In genomic region chr13:93721483-93721882, GRCh38 we compare ENCODE assay signal across 16 cellular contexts.
DNase-seq lines count a peak whose midpoint lies in the region; ATAC-seq, FAIRE-seq and TF ChIP-seq lines count a peak whose summit lies in the region.
"Had no signal": no experiment of that assay in that cellular context is flagged by ENCODE, and none has a peak within 500 bp of the region (broad histone marks: within the 10 kb centered on the region; RNA-seq: fewer than 3 reads in every experiment).

No MANE protein-coding gene starts in this region.

- H3K27ac ChIP-seq in coronary artery: no peak overlapping the region
- H3K27ac ChIP-seq: BLaER1 treated with 17β-estradiol and CSF1 and Interleukin-3, amounts not matched to agents 10 nM and 100 nM had no signal

- POLR2A ChIA-PET in T-cell (lab: Charles Lee): no interaction called here

- TF ChIP-seq CTCF in coronary artery (IDR thresholded peaks at IDR 0.05): no peak

- DNase-seq in DMS 273 (lab: John Stamatoyannopoulos, UW; ENCODE audit: unreplicated experiment) (peak; percentile 56), NCI-H1694 treated with DMSO at 0.1 percent for 48 hours (lab: John Stamatoyannopoulos, UW) (peak; percentile 50), NCI-H69 (lab: John Stamatoyannopoulos, UW) (peak; percentile 85), coronary artery (ENCODE audit: low spot score) (no peak), T-cell (no peak)
- DNase-seq: 8988T; ACHN; CD4-positive, CD25-positive, alpha-beta regulatory T cell; DMS79; H7 had no signal

- CTCF ChIA-PET in T-cell (lab: Charles Lee): interaction anchor here in 1 of 2 donors (0.6 kb wide), 1 partner anchor 30 kb away, joined by 3 read pairs; no protein-coding TSS in a partner anchor

- no peak overlapping the region for H3K4me3 Mint-ChIP-seq in T-cell
- H3K4me3 Mint-ChIP-seq: CD4-positive, CD25-positive, alpha-beta regulatory T cell; GM23338 had no signal

- ATAC-seq in HG02885 (IDR thresholded peaks at IDR 0.05; ENCODE audit: poor library complexity, unreplicated experiment): no peak
- ATAC-seq in T-cell (replicated peaks in 1 of 4): no peak
- ATAC-seq: GM12878, GM23338 had no signal

- no peak overlapping the region for H3K27ac Mint-ChIP-seq in T-cell
- H3K27ac Mint-ChIP-seq: CD4-positive, CD25-positive, alpha-beta regulatory T cell; GM23338 had no signal

- H3K27me3 Mint-ChIP-seq in T-cell: peaks cover 0 to 2% of the 10 kb centered on the region in 2 donors
- H3K27me3 Mint-ChIP-seq: CD4-positive, CD25-positive, alpha-beta regulatory T cell had no signal

- FAIRE-seq in islet of Langerhans (lab: Jason Lieb, UNC): peak; percentile 17
- FAIRE-seq: GM12878, GM18507 had no signal

- H3K9me3 Mint-ChIP-seq in T-cell: peaks cover 8 to 10% (median 9%) of the 10 kb centered on the region in 3 donors
- H3K9me3 Mint-ChIP-seq: GM23338 had no signal

- H3K36me3 Mint-ChIP-seq in T-cell: no peaks in the 10 kb centered on the region
- H3K36me3 Mint-ChIP-seq: CD4-positive, CD25-positive, alpha-beta regulatory T cell had no signal

- H3K4me1 Mint-ChIP-seq in T-cell: no peaks in the 10 kb centered on the region
- H3K4me1 Mint-ChIP-seq: CD4-positive, CD25-positive, alpha-beta regulatory T cell had no signal

- no peak overlapping the region for H3K4me3 ChIP-seq in coronary artery
- H3K4me3 ChIP-seq: BLaER1 treated with 17β-estradiol and CSF1 and Interleukin-3, amounts not matched to agents 10 nM and 100 nM; GM12878; GM23338 had no signal

Comparison
In these comparisons a context has a peak if more than half of its experiments do, and no peak if none do; other contexts are left out.
1. DNase-seq: peak in DMS 273 (single experiment), NCI-H1694 treated with DMSO at 0.1 percent for 48 hours (single experiment) and NCI-H69 (single experiment); none in coronary artery (single experiment) and T-cell (0 of 34).